ENCODE assay signal across 24 cellular contexts in the genomic region with DNA sequence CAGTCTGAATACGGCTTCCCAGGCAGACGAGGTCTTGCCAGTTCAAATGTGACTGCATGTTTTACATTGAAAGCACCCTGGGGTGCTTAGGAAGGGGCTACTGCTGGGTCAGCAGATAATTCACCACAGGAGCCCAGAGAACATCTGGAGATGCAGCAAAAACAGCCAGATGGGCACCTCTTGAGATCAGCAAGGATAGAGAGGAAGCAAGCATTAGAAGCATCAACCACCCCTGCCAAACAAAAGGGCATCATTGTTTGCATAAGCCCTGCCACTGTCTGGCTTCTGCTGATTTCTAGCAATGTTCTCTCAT.
"Had no signal": no experiment of that assay in that cellular context is flagged by ENCODE, and none has a peak within 500 bp of the region (broad histone marks: within the 10 kb centered on the region; RNA-seq: fewer than 3 reads in every experiment).

No MANE protein-coding gene starts in this region.

- DNase-seq: activated CD4-positive, alpha-beta T cell treated with anti-CD3 and anti-CD28 coated beads, Interleukin-2, amount 10 ng/mL, durations not matched to agents 7 days and 5 days; activated CD4-positive, CD25-positive, alpha-beta regulatory T cell treated with anti-CD3 and anti-CD28 coated beads, Interleukin-2, amount 50 U/mL, for 72 hours; activated CD8-positive, alpha-beta memory T cell treated with anti-CD3 and anti-CD28 coated beads, Interleukin-2, amount 10 ng/mL, durations not matched to agents 7 days and 5 days; activated CD8-positive, alpha-beta T cell treated with anti-CD3 and anti-CD28 coated beads for 36 hours; activated gamma-delta T cell; activated T-cell treated with anti-CD3 and anti-CD28 coated beads for 4 hours; anterior cingulate cortex; body of pancreas; cortex of kidney; endodermal cell; heart left ventricle; left ventricle myocardium superior; occipital lobe; sigmoid colon; stimulated activated CD4-positive, alpha-beta T cell treated with anti-CD3 and anti-CD28 coated beads, Interleukin-15, amount 100 ng/mL, for 24 hours; stimulated activated CD8-positive, alpha-beta memory T cell treated with anti-CD3 and anti-CD28 coated beads, Interleukin-4, amount 100 ng/mL, for 48 hours; stimulated activated naive B cell treated with anti-CD40 and anti-IgM and Interleukin-4, amounts not matched to agents 10 μg/mL and 1 μg/mL and 100 μg/mL, for 72 hours had no signal

- H3K27me3 ChIP-seq: body of pancreas, cardiac muscle cell, upper lobe of left lung had no signal

- H3K4me1 ChIP-seq: body of pancreas, gastroesophageal sphincter, heart left ventricle, sigmoid colon had no signal

- ATAC-seq: activated CD8-positive, alpha-beta memory T cell treated with anti-CD3 and anti-CD28 coated beads, Interleukin-2, amount 10 ng/mL, durations not matched to agents 7 days and 5 days; activated CD8-positive, alpha-beta T cell treated with anti-CD3 and anti-CD28 coated beads for 36 hours; body of pancreas; gastroesophageal sphincter; heart left ventricle; left ventricle myocardium superior; stimulated activated naive B cell treated with anti-CD40 and anti-IgM and Interleukin-4, amounts not matched to agents 10 μg/mL and 1 μg/mL and 100 μg/mL, for 72 hours had no signal

- FAIRE-seq: islet of Langerhans had no signal

- H3K9me3 ChIP-seq: body of pancreas, gastroesophageal sphincter, sigmoid colon, thoracic aorta, upper lobe of left lung had no signal

- H3K4me3 ChIP-seq: body of pancreas, cardiac muscle cell, gastroesophageal sphincter, heart left ventricle, sigmoid colon, smooth muscle cell, thoracic aorta, upper lobe of left lung had no signal

- H3K36me3 ChIP-seq: cardiac muscle cell, gastroesophageal sphincter, heart left ventricle, sigmoid colon, thoracic aorta, upper lobe of left lung had no signal

- H3K27ac ChIP-seq: body of pancreas, cardiac muscle cell, gastroesophageal sphincter, heart left ventricle, sigmoid colon, thoracic aorta, upper lobe of left lung, VCaP had no signal
